In genomic region chr2:187215576-187216240, GRCh38 we compare ENCODE assay signal across 21 cellular contexts.
DNase-seq lines count a peak whose midpoint lies in the region; ATAC-seq and TF ChIP-seq lines count a peak whose summit lies in the region.
"Had no signal": no experiment of that assay in that cellular context is flagged by ENCODE, and none has a peak within 500 bp of the region (broad histone marks: within the 10 kb centered on the region; RNA-seq: fewer than 3 reads in every experiment).

No MANE protein-coding gene starts in this region.

- H3K4me1 ChIP-seq in effector memory CD4-positive, alpha-beta T cell (ENCODE audit: control insufficient read depth, insufficient read depth, low read length, poor library complexity, severe bottlenecking): no peaks in the 10 kb centered on the region
- H3K4me1 ChIP-seq in lower lobe of right lung: no peaks in the 10 kb centered on the region
- H3K4me1 ChIP-seq: ascending aorta had no signal

- peak; percentile 28 for DNase-seq in EH (ENCODE audit: low read depth)
- DNase-seq in M059J (ENCODE audit: low read depth): peak; percentile 7
- DNase-seq in choroid plexus epithelial cell (ENCODE audit: low read depth): peak; percentile 38
- peak; percentile 11 for DNase-seq in iris pigment epithelial cell (ENCODE audit: low read depth)
- DNase-seq in effector memory CD4-positive, alpha-beta T cell: no peak
- no peak for DNase-seq in central memory CD4-positive, alpha-beta T cell
- no peak for DNase-seq in stimulated activated CD4-positive, alpha-beta T cell treated with anti-CD3 and anti-CD28 coated beads, Interleukin-4, amount 100 ng/mL, for 4 hours
- DNase-seq in lower lobe of right lung: no peak
- DNase-seq: activated naive CD4-positive, alpha-beta T cell treated with anti-CD3 and anti-CD28 coated beads, Interleukin-2, amount 10 ng/mL, durations not matched to agents 7 days and 5 days; activated T-cell treated with anti-CD3 and anti-CD28 coated beads, Interleukin-2, amount 50 U/mL, for 72 hours; CD4-positive, CD25-positive, alpha-beta regulatory T cell; MM.1S; NCI-H1436 treated with DMSO at 0.1 percent for 48 hours; NCI-H2171; NCI-H526 treated with DMSO at 0.1 percent for 48 hours; posterior cingulate gyrus; stimulated activated naive B cell treated with anti-CD40 and anti-IgM and Interleukin-4, amounts not matched to agents 10 μg/mL and 1 μg/mL and 100 μg/mL, for 72 hours had no signal

- no peak for ATAC-seq in lower lobe of right lung
- ATAC-seq: activated T-cell treated with anti-CD3 and anti-CD28 coated beads, Interleukin-2, amount 50 U/mL, for 72 hours; natural killer cell treated with Interleukin-12 subunit alpha and Interleukin-12 subunit beta and Interleukin-15 and Interleukin-18, amount 100 ng/mL, for 72 hours; stimulated activated naive B cell treated with anti-CD40 and anti-IgM and Interleukin-4, amounts not matched to agents 10 μg/mL and 1 μg/mL and 100 μg/mL, for 72 hours had no signal

- H3K27me3 ChIP-seq in effector memory CD4-positive, alpha-beta T cell (replicated peaks; ENCODE audit: control insufficient read depth, insufficient read depth, low read length, poor library complexity, severe bottlenecking): no peaks in the 10 kb centered on the region
- H3K27me3 ChIP-seq in lower lobe of right lung (ENCODE audit: low read depth): no peaks in the 10 kb centered on the region
- H3K27me3 ChIP-seq: ascending aorta had no signal

- intact Hi-C loops in lower lobe of right lung (cut with DNase I): no loop called here

- H3K27ac ChIP-seq in effector memory CD4-positive, alpha-beta T cell (ENCODE audit: insufficient read depth, low read length, poor library complexity, severe bottlenecking): no peak overlapping the region
- no peak overlapping the region for H3K27ac ChIP-seq in lower lobe of right lung
- H3K27ac ChIP-seq: ascending aorta, coronary artery, thoracic aorta had no signal

- no peak overlapping the region for H3K4me3 ChIP-seq in choroid plexus epithelial cell (ENCODE audit: low read depth, low read length)
- H3K4me3 ChIP-seq in effector memory CD4-positive, alpha-beta T cell (ENCODE audit: insufficient read depth, low read depth, low read length, poor library complexity, severe bottlenecking): no peak overlapping the region
- H3K4me3 ChIP-seq in lower lobe of right lung: no peak overlapping the region
- H3K4me3 ChIP-seq: ascending aorta, coronary artery, thoracic aorta had no signal

- no peaks in the 10 kb centered on the region for H3K9me3 ChIP-seq in effector memory CD4-positive, alpha-beta T cell (ENCODE audit: control insufficient read depth, low read length)
- H3K9me3 ChIP-seq in lower lobe of right lung: no peaks in the 10 kb centered on the region

- no peaks in the 10 kb centered on the region for H3K36me3 ChIP-seq in effector memory CD4-positive, alpha-beta T cell (ENCODE audit: control insufficient read depth, insufficient read depth, low read length)
- no peaks in the 10 kb centered on the region for H3K36me3 ChIP-seq in lower lobe of right lung
- H3K36me3 ChIP-seq: ascending aorta, thoracic aorta had no signal

- no peak for TF ChIP-seq CTCF in choroid plexus epithelial cell (conservative IDR thresholded peaks at IDR 0.05; ENCODE audit: low read depth, low read length)
- no peak for TF ChIP-seq CTCF in lower lobe of right lung (IDR thresholded peaks at IDR 0.05)

Comparison
In these comparisons a context has a peak if more than half of its experiments do, and no peak if none do; other contexts are left out.
1. DNase-seq: peak in EH (single experiment), M059J (single experiment), choroid plexus epithelial cell (single experiment) and iris pigment epithelial cell (single experiment); none in effector memory CD4-positive, alpha-beta T cell (0 of 3), central memory CD4-positive, alpha-beta T cell (single experiment), stimulated activated CD4-positive, alpha-beta T cell treated with anti-CD3 and anti-CD28 coated beads, Interleukin-4, amount 100 ng/mL, for 4 hours (0 of 2) and lower lobe of right lung (single experiment).